In the genomic region with DNA sequence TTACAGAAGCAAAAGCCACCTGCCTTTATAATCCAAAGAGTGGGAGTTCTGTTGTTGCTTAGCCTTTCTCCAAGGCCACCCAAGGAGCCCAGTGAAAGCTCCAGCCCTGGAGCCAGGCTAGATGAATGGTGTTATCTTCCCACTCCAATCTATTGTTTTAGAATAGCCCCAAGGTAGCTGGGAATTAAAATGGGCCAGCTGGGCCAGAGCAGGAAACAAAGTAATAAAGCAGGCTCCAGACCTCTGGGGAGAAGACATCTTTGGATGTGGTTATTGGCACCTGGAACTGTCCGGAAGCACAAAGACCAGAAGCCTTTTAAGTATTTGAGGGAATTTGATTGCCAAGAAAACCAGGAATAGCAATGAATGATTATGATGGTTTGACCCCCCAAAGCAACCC, we compare ENCODE assay signal across 28 cellular contexts. TPM values are rescaled to one million over a fixed set of nuclear protein-coding genes. Genes with fewer than 3 reads are reported as not detected.
DNase-seq lines count a peak whose midpoint lies in the region; ATAC-seq and TF ChIP-seq lines count a peak whose summit lies in the region.
"Had no signal": no experiment of that assay in that cellular context is flagged by ENCODE, and none has a peak within 500 bp of the region (broad histone marks: within the 10 kb centered on the region; RNA-seq: fewer than 3 reads in every experiment).

No MANE protein-coding gene starts in this region.

- H3K27ac ChIP-seq in right atrium auricular region (no peak overlapping the region), right cardiac atrium (ENCODE audit: low read length) (no peak overlapping the region), SJCRH30 (no peak overlapping the region), coronary artery (no peak overlapping the region), caudate nucleus (ENCODE audit: low read depth, low read length) (no peak overlapping the region)
- H3K27ac ChIP-seq: 22Rv1, HL-60, PC-9, RWPE1, SK-N-MC had no signal

- 58% methylated on average over 1 of the region's 1 CpG for WGBS in right cardiac atrium

- in situ Hi-C loops in G401 (cut with HindIII; ENCODE audit: low sequenced_read_pairs), result no loop called here

- no peak for ATAC-seq in right cardiac atrium
- no peak for ATAC-seq in HG03342 (IDR thresholded peaks at IDR 0.05; ENCODE audit: unreplicated experiment)
- ATAC-seq: GM12878, GM23338, HepG2 had no signal

- TF ChIP-seq CTCF in right atrium auricular region (IDR thresholded peaks at IDR 0.05) (no peak), coronary artery (IDR thresholded peaks at IDR 0.05) (no peak)

- H3K36me3 ChIP-seq in right atrium auricular region (no peaks in the 10 kb centered on the region), SJCRH30 (no peaks in the 10 kb centered on the region)

- intact Hi-C loops in right cardiac atrium (cut with DNase I), result no loop called here

- H3K4me3 ChIP-seq in right atrium auricular region (no peak overlapping the region), right cardiac atrium (ENCODE audit: low read length) (no peak overlapping the region), SJCRH30 (no peak overlapping the region), coronary artery (no peak overlapping the region)
- H3K4me3 ChIP-seq: GM12878, GM23338, PC-9, SK-N-MC had no signal

- H3K9me3 ChIP-seq in right atrium auricular region, result no peaks in the 10 kb centered on the region
- H3K9me3 ChIP-seq in right cardiac atrium (ENCODE audit: control insufficient read depth, low read length), result no peaks in the 10 kb centered on the region
- H3K9me3 ChIP-seq in SJCRH30 (replicated peaks), result no peaks in the 10 kb centered on the region

- DNase-seq in right atrium auricular region (ENCODE audit: low spot score), result peak; percentile 5
- DNase-seq in right cardiac atrium, result no peak
- peak; percentile 47 to 63 for DNase-seq in SJCRH30
- DNase-seq in coronary artery (ENCODE audit: low spot score), result peak; percentile 35
- DNase-seq in caudate nucleus (lab: John Stamatoyannopoulos, UW), result no peak
- DNase-seq in G401 (ENCODE audit: low spot score), result no peak
- DNase-seq in stimulated activated naive CD4-positive, alpha-beta T cell (lab: John Stamatoyannopoulos, UW), result no peak
- DNase-seq: DMS53, GDM1, HCEC 1CT, Kasumi-1, NCI-H1092 treated with DMSO at 0.1 percent for 48 hours, NCI-H1436, NCI-H2029, NCI-H446, NCI-H524 treated with DMSO at 0.1 percent for 48 hours, NCI-H82, PC-9, SHP77 had no signal

- H3K4me1 ChIP-seq in right atrium auricular region (peaks cover 0 to 4% of the 10 kb centered on the region in 2 donors), right cardiac atrium (ENCODE audit: control insufficient read depth, insufficient read depth, low read length) (no peaks in the 10 kb centered on the region), SJCRH30 (peaks cover 5% of the 10 kb centered on the region; the same call in 1 of the 2 replicates)

- H3K27me3 ChIP-seq in right atrium auricular region (no peaks in the 10 kb centered on the region), right cardiac atrium (ENCODE audit: control insufficient read depth, insufficient read depth) (no peaks in the 10 kb centered on the region), SJCRH30 (no peaks in the 10 kb centered on the region)

RNA-seq across cellular contexts. Expression of a gene that starts 8.8 kb away (rescaled TPM):
- total RNA-seq in right atrium auricular region, result 100 to 1,000 TPM in 1 of 2 donors, 10 to 100 TPM in 1; 60.2 to 156 TPM
- total RNA-seq in right cardiac atrium, result 100 to 1,000 TPM in 1 of 4 donors, 10 to 100 TPM in 3; 26.5 to 107 (median 36.5) TPM
- polyA plus RNA-seq in right cardiac atrium, result 68.0 TPM
- total RNA-seq in SJCRH30 (2014; rRNA removed; shearing (Covaris generic)), result 2.1 and 3.4 TPM in 2 replicates
- total RNA-seq in G401 (2014; rRNA removed; shearing (Covaris generic)), result 0.86 TPM in 1 of 2 replicates, not detected in the other
- total RNA-seq: HepG2, PC-9 had no signal
- polyA plus RNA-seq: CD14-positive monocyte had no signal

Comparison
In these comparisons a context has a peak if more than half of its experiments do, and no peak if none do; other contexts are left out.
1. DNase-seq: peak in right atrium auricular region (single experiment), SJCRH30 (2 of 2) and coronary artery (single experiment); none in right cardiac atrium (0 of 3), caudate nucleus (0 of 61), G401 (single experiment) and stimulated activated naive CD4-positive, alpha-beta T cell (0 of 6).